ENCODE assay signal across 10 cellular contexts in genomic region chr15:75759741-75760520, GRCh38. TPM values are rescaled to one million over a fixed set of nuclear protein-coding genes. Genes with fewer than 3 reads are reported as not detected.
DNase-seq lines count a peak whose midpoint lies in the region; TF ChIP-seq lines count a peak whose summit lies in the region.
"Not testable (repeated sequence)": the region's sequence is repeated elsewhere in the genome, so short reads cannot be mapped to it uniquely, and the experiment has no call there.
"Had no signal": no experiment of that assay in that cellular context is flagged by ENCODE, and none has a peak within 500 bp of the region (broad histone marks: within the 10 kb centered on the region; RNA-seq: fewer than 3 reads in every experiment).

No MANE protein-coding gene starts in this region.

- H3K4me3 ChIP-seq in NB4 (ENCODE audit: low read depth, low read length) = peak overlapping the region; percentile 74

- peak overlapping the region; percentile 95 for H3K4me3 Mint-ChIP-seq in activated CD4-positive, alpha-beta T cell treated with anti-CD3 and anti-CD28 coated beads, Interleukin-2, amount 10 ng/mL, durations not matched to agents 24 days and 14 days
- not testable (repeated sequence) for H3K4me3 Mint-ChIP-seq in chondrocyte (ENCODE audit: unreplicated experiment); osteocyte (ENCODE audit: unreplicated experiment)

- H3K27me3 Mint-ChIP-seq in activated CD4-positive, alpha-beta T cell treated with anti-CD3 and anti-CD28 coated beads, Interleukin-2, amount 10 ng/mL, durations not matched to agents 24 days and 14 days; chondrocyte (ENCODE audit: low read depth); osteocyte (ENCODE audit: unreplicated experiment): not testable (repeated sequence)

- not testable (repeated sequence) for H3K36me3 Mint-ChIP-seq in activated CD4-positive, alpha-beta T cell treated with anti-CD3 and anti-CD28 coated beads, Interleukin-2, amount 10 ng/mL, durations not matched to agents 24 days and 14 days (ENCODE audit: low read depth); chondrocyte (ENCODE audit: low read depth); osteocyte (ENCODE audit: unreplicated experiment)

- not testable (repeated sequence) for TF ChIP-seq POLR2A in NB4 (IDR thresholded peaks at IDR 0.05; ENCODE audit: extremely low read depth, insufficient read length)

- H3K27ac Mint-ChIP-seq in activated CD4-positive, alpha-beta T cell treated with anti-CD3 and anti-CD28 coated beads, Interleukin-2, amount 10 ng/mL, durations not matched to agents 24 days and 14 days = not testable (repeated sequence)
- H3K27ac Mint-ChIP-seq in chondrocyte (ENCODE audit: unreplicated experiment) (peak overlapping the region; percentile 29), osteocyte (ENCODE audit: unreplicated experiment) (peak overlapping the region; percentile 6)

- H3K4me1 Mint-ChIP-seq in activated CD4-positive, alpha-beta T cell treated with anti-CD3 and anti-CD28 coated beads, Interleukin-2, amount 10 ng/mL, durations not matched to agents 24 days and 14 days = peaks cover 16% of the 10 kb centered on the region
- H3K4me1 Mint-ChIP-seq in chondrocyte (ENCODE audit: low read depth) (peaks cover 21% of the 10 kb centered on the region), osteocyte (ENCODE audit: unreplicated experiment) (peaks cover 16% of the 10 kb centered on the region)

- not testable (repeated sequence) for H3K9me3 Mint-ChIP-seq in activated CD4-positive, alpha-beta T cell treated with anti-CD3 and anti-CD28 coated beads, Interleukin-2, amount 10 ng/mL, durations not matched to agents 24 days and 14 days; chondrocyte (ENCODE audit: low read depth); osteocyte (ENCODE audit: unreplicated experiment)

- DNase-seq in EH (ENCODE audit: low read depth) = peak; percentile 8
- DNase-seq in NB4 (ENCODE audit: low read depth); activated CD4-positive, alpha-beta T cell treated with anti-CD3 and anti-CD28 coated beads, Interleukin-2, amount 10 ng/mL, durations not matched to agents 24 days and 14 days; chondrocyte (ENCODE audit: low spot score); osteocyte (ENCODE audit: extremely low spot score, unreplicated experiment): not testable (repeated sequence)
- DNase-seq in activated effector memory CD4-positive, alpha-beta T cell treated with anti-CD3 and anti-CD28 coated beads, Interleukin-2, amount 50 U/mL, for 16 hours = peak; percentile 33
- DNase-seq in mesenteric fat pad (ENCODE audit: low spot score) = peak; percentile 53

- intact Hi-C loops in activated CD4-positive, alpha-beta T cell treated with anti-CD3 and anti-CD28 coated beads, Interleukin-2, amount 10 ng/mL, durations not matched to agents 24 days and 14 days (cut with micrococcal nuclease) = not testable (repeated sequence)

- not testable (repeated sequence) for TF ChIP-seq CTCF in NB4 (IDR thresholded peaks at IDR 0.05; ENCODE audit: low read depth, low read length); chondrocyte (IDR thresholded peaks at IDR 0.05); osteocyte (IDR thresholded peaks at IDR 0.05)

RNA-seq across cellular contexts. Expression of gene CSPG4, which starts 47.3 kb away (rescaled TPM):
- not detected in 2 replicates for total RNA-seq in activated CD4-positive, alpha-beta T cell treated with anti-CD3 and anti-CD28 coated beads, Interleukin-2, amount 10 ng/mL, durations not matched to agents 24 days and 14 days
- total RNA-seq in chondrocyte (302 to 607 TPM (median 595 TPM) in 3 replicates), mesenteric fat pad (105 TPM), osteocyte (43.3 and 48.1 TPM in 2 replicates)
- total RNA-seq: activated T-helper 1 cell treated with anti-CD3 and anti-CD28 coated beads, Interleukin-12 subunit alpha, Interleukin-12 subunit beta, Interleukin-2, Interleukin-4 antibody, amounts not matched to agents 30 ng/mL and 10 ng/mL and 1 ng/mL, durations not matched to agents 14 hours and 24 hours and 36 hours; endothelial cell of umbilical vein; T-helper 1 cell treated with Interleukin-12 subunit alpha and Interleukin-12 subunit beta and Interleukin-4 antibody, amounts not matched to agents 30 ng/mL and 1 ng/mL, for 36 hours had no signal

Comparison
In these comparisons a context has a peak if more than half of its experiments do, and no peak if none do; other contexts are left out.
1. RNA of gene CSPG4, which starts 47.3 kb away (total RNA-seq): 302 to 607 TPM in chondrocyte, 105 TPM in mesenteric fat pad (single experiment) and 43.3 to 48.1 TPM in osteocyte; not detected in activated CD4-positive, alpha-beta T cell treated with anti-CD3 and anti-CD28 coated beads, Interleukin-2, amount 10 ng/mL, durations not matched to agents 24 days and 14 days; every median in the first group is over 10 times any median in the second.